8 cellular contexts compared by ENCODE assay signal in genomic region chr17:79658811-79659207, GRCh38. TPM values are rescaled to one million over a fixed set of nuclear protein-coding genes. Genes with fewer than 3 reads are reported as not detected.
DNase-seq lines count a peak whose midpoint lies in the region; ATAC-seq, FAIRE-seq and TF ChIP-seq lines count a peak whose summit lies in the region.

No MANE protein-coding gene starts in this region.

- H3K4ac ChIP-seq in IMR-90 (ENCODE audit: low read depth, low read length), result no peak overlapping the region

- POLR2A ChIA-PET in IMR-90 (lab: Charles Lee; ENCODE audit: unreplicated experiment), result interaction anchor here (0.6 kb wide), 1 partner anchor 12 kb away, joined by 4 read pairs; no protein-coding TSS in a partner anchor
- POLR2A ChIA-PET in GM12878 (lab: Charles Lee), result no interaction called here

- intact Hi-C loops in IMR-90 (cut with micrococcal nuclease) (no loop called here), GM12878 (cut with micrococcal nuclease; ENCODE audit: unreplicated experiment) (no loop called here)

- no peaks in the 10 kb centered on the region for H3K9me1 ChIP-seq in IMR-90 (ENCODE audit: insufficient read depth, low read length)

- H2BK20ac ChIP-seq in IMR-90 (ENCODE audit: low read depth, low read length), result no peak overlapping the region

- no peak overlapping the region for H2AK5ac ChIP-seq in IMR-90 (ENCODE audit: low read depth, low read length)

- no peak overlapping the region for H3K18ac ChIP-seq in IMR-90 (ENCODE audit: low read depth, low read length)

- in situ Hi-C loops in IMR-90 (cut with MboI; ENCODE audit: low sequenced_read_pairs), result no loop called here
- in situ Hi-C loops in GM12878 (cut with MboI), result no loop called here

- no peaks in the 10 kb centered on the region for H3K9me3 ChIP-seq in IMR-90 (ENCODE audit: control insufficient read depth, insufficient read depth, low read length)
- no peaks in the 10 kb centered on the region for H3K9me3 ChIP-seq in GM12878 (replicated peaks; ENCODE audit: control insufficient read depth, insufficient read depth, low read length)

- H3K4me2 ChIP-seq in IMR-90 (ENCODE audit: low read depth, low read length) (no peak overlapping the region), GM12878 (ENCODE audit: control insufficient read depth, insufficient read depth) (no peak overlapping the region)

- RAD21 ChIA-PET in GM12878 (lab: Charles Lee; ENCODE audit: unreplicated experiment), result no interaction called here

- H3K36me3 ChIP-seq in IMR-90 (ENCODE audit: control insufficient read depth, insufficient read depth, low read length) (no peaks in the 10 kb centered on the region), GM12878 (ENCODE audit: control insufficient read depth in 2 of 2, insufficient read depth in 2 of 2, low read length in 1 of 2) (no peaks in the 10 kb centered on the region)

- TF ChIP-seq RAD21 in IMR-90 (IDR thresholded peaks at IDR 0.05; ENCODE audit: low read length) (no peak), GM12878 (IDR thresholded peaks at IDR 0.05; ENCODE audit: insufficient read depth, low read depth, low read length) (no peak)

- H2BK120ac ChIP-seq in IMR-90 (ENCODE audit: low read depth, low read length), result no peak overlapping the region

- SMC1A ChIA-PET in GM12878 (lab: Charles Lee; ENCODE audit: uncharacterized antibody, unreplicated experiment), result no interaction called here

- H4K20me1 ChIP-seq in IMR-90 (ENCODE audit: insufficient read depth, low read length) (no peaks in the 10 kb centered on the region), GM12878 (ENCODE audit: control insufficient read depth, insufficient read depth) (no peaks in the 10 kb centered on the region)

- H3K4me1 ChIP-seq in IMR-90 (ENCODE audit: control insufficient read depth, insufficient read depth, low read length) (no peaks in the 10 kb centered on the region), GM12878 (ENCODE audit: control insufficient read depth, insufficient read depth, low read length) (no peaks in the 10 kb centered on the region)

- H3K23ac ChIP-seq in IMR-90 (ENCODE audit: low read depth, low read length), result no peak overlapping the region

- H2AFZ ChIP-seq in IMR-90 (replicated peaks; ENCODE audit: low read length, poor library complexity) (no peak overlapping the region), GM12878 (ENCODE audit: control insufficient read depth, low read depth, low read length) (no peak overlapping the region)

- TF ChIP-seq CTCF in IMR-90 (conservative IDR thresholded peaks at IDR 0.05; ENCODE audit: low read depth, low read length), result peak; percentile 30; the same call in 1 of the 2 replicates
- peak; percentile 16 to 28 (median 21); a peak in 1 of 6 replicates for TF ChIP-seq CTCF in GM12878 (IDR thresholded peaks at IDR 0.05 in 2 of 3, conservative IDR thresholded peaks at IDR 0.05 in 1 of 3; ENCODE audit: control insufficient read depth in 2 of 3, extremely low read depth in 1 of 3, insufficient read depth in 1 of 3, low read depth in 3 of 3, low read length in 3 of 3)

- no peak overlapping the region for H2AK9ac ChIP-seq in IMR-90 (replicated peaks; ENCODE audit: low read depth, low read length, poor library complexity)

- no peak overlapping the region for H3K14ac ChIP-seq in IMR-90 (replicated peaks; ENCODE audit: low read depth, low read length)

- H4K5ac ChIP-seq in IMR-90 (ENCODE audit: low read depth, low read length), result no peak overlapping the region

- H3K27me3 ChIP-seq in IMR-90 (ENCODE audit: control insufficient read depth, insufficient read depth, low read length) (peaks cover 17% of the 10 kb centered on the region), GM12878 (replicated peaks in 1 of 2; ENCODE audit: control insufficient read depth in 2 of 2, insufficient read depth in 2 of 2, low read length in 1 of 2) (peaks cover 0 to 2% of the 10 kb centered on the region in 2 experiments; a peak in 2 of 4 replicates)

- H4K91ac ChIP-seq in IMR-90 (ENCODE audit: insufficient read depth, low read depth, low read length), result no peak overlapping the region

- no peak overlapping the region for H2BK5ac ChIP-seq in IMR-90 (ENCODE audit: low read depth, low read length, poor library complexity, severe bottlenecking)

- H4K8ac ChIP-seq in IMR-90 (ENCODE audit: low read depth in 2 of 2, low read length in 2 of 2), result no peak overlapping the region

- FAIRE-seq in GM12878 (lab: Jason Lieb, UNC), result no peak

- H3K79me2 ChIP-seq in GM12878 (ENCODE audit: control insufficient read depth, insufficient read depth, low read length), result no peaks in the 10 kb centered on the region

- TF ChIP-seq POLR2A in IMR-90 (IDR thresholded peaks at IDR 0.05; ENCODE audit: low read depth, low read length) (no peak), GM12878 (IDR thresholded peaks at IDR 0.05; ENCODE audit: low read depth, low read length) (no peak)

- CTCF ChIA-PET in IMR-90 (lab: Yijun Ruan, JAX), result interaction anchor here (0.8 kb wide), 1 partner anchor 15 kb away, joined by 4 read pairs; no protein-coding TSS in a partner anchor
- CTCF ChIA-PET in GM12878 (lab: Yijun Ruan, JAX), result interaction anchor here (0.7 kb wide), 1 partner anchor 11 kb away, joined by 3 read pairs; no protein-coding TSS in a partner anchor

- no peak overlapping the region for H2BK15ac ChIP-seq in IMR-90 (ENCODE audit: low read depth, low read length)

- no TSS peak for BruUV-seq in IMR-90 (replicated peaks; lab: Mats Ljungman, UMichigan)
- no TSS peak for BruUV-seq in GM12878 (replicated peaks; lab: Mats Ljungman, UMichigan)

- H3K79me1 ChIP-seq in IMR-90 (ENCODE audit: low read depth in 1 of 2, low read length in 2 of 2), result no peaks in the 10 kb centered on the region

- no peak for TF ChIP-seq EP300 in GM12878 (IDR thresholded peaks at IDR 0.05; ENCODE audit: borderline replicate concordance in 1 of 2, control insufficient read depth in 1 of 2, low read depth in 2 of 2, low read length in 2 of 2)

- ATAC-seq in IMR-90 (ENCODE audit: low read depth) (peak; percentile 40; the same call in 1 of the 2 replicates), GM12878 (0 out of 3 replicates have a peak, but pooled peaks have one; percentile 31), HG03442 (IDR thresholded peaks at IDR 0.05; ENCODE audit: unreplicated experiment) (no peak), GM19351 (IDR thresholded peaks at IDR 0.05; ENCODE audit: unreplicated experiment) (no peak), GM21390 (IDR thresholded peaks at IDR 0.05; ENCODE audit: unreplicated experiment) (no peak)

- no peak overlapping the region for H3K56ac ChIP-seq in IMR-90 (ENCODE audit: extremely low read depth, insufficient read depth, low read length)

- H3K27ac ChIP-seq in IMR-90 (ENCODE audit: insufficient read depth, low read length), result no peak overlapping the region
- no peak overlapping the region for H3K27ac ChIP-seq in GM12878 (ENCODE audit: control insufficient read depth, insufficient read depth)

- 3% methylated on average over 6 of the region's 11 CpGs; no CpG with 5 or more reads in 1 of the 2 experiments for WGBS in IMR-90 (ENCODE audit: extremely low coverage in 2 of 2, insufficient read length in 1 of 2), 2 experiments
- 36% methylated on average over 11 of the region's 11 CpGs for WGBS in GM12878 (ENCODE audit: insufficient coverage, insufficient replicate concordance, low lambda C conversion rate, missing lambda C conversion rate)

- no peak overlapping the region for H3K9ac ChIP-seq in IMR-90 (ENCODE audit: low read depth, low read length)
- H3K9ac ChIP-seq in GM12878 (ENCODE audit: control insufficient read depth, insufficient read depth, low read length), result no peak overlapping the region

- H3K4me3 ChIP-seq in IMR-90 (ENCODE audit: insufficient read depth, low read depth, low read length) (no peak overlapping the region), GM12878 (no peak overlapping the region)

- dilution Hi-C loops in IMR-90 (cut with HindIII; ENCODE audit: low sequenced_read_pairs, unreplicated experiment), result no loop called here

- DNase-seq in CD1c-positive myeloid dendritic cell (ENCODE audit: extremely low spot score), result peak; percentile 4
- DNase-seq in IMR-90, result peak; percentile 21
- DNase-seq in GM12878 (ENCODE audit: low read depth, low spot score), result no peak
- DNase-seq in lung microvascular endothelial cell (ENCODE audit: low read depth in 2 of 2), result peak; percentile 18 to 49
- no peak for DNase-seq in NCI-H1048 (lab: John Stamatoyannopoulos, UW)

TF ChIP-seq in IMR-90, 13 proteins besides CTCF, POLR2A, EP300 and RAD21 (continues in another document):
- TF ChIP-seq RCOR1 (IDR thresholded peaks at IDR 0.05; ENCODE audit: insufficient replicate concordance, low read length) (no peak), BHLHE40 (IDR thresholded peaks at IDR 0.05; ENCODE audit: low read depth, low read length) (no peak), FOS (IDR thresholded peaks at IDR 0.05; ENCODE audit: low read depth, low read length) (no peak), NFE2L2 (IDR thresholded peaks at IDR 0.05; ENCODE audit: low read depth, low read length) (no peak)

TF ChIP-seq in GM12878, 131 proteins besides CTCF, POLR2A, EP300 and RAD21 (continues in another document):
- TF ChIP-seq MEF2B (IDR thresholded peaks at IDR 0.05; ENCODE audit: partially characterized antibody, poor library complexity, severe bottlenecking) (no peak), RCOR1 (conservative IDR thresholded peaks at IDR 0.05; ENCODE audit: low read depth, low read length) (no peak), POLR2AphosphoS2 (IDR thresholded peaks at IDR 0.05; ENCODE audit: low read depth, low read length) (no peak), EGR1 (IDR thresholded peaks at IDR 0.05; ENCODE audit: borderline replicate concordance in 1 of 2, low read depth in 2 of 2, low read length in 2 of 2) (no peak)

RNA-seq across cellular contexts. Expression of gene RBFOX3, which starts 48.0 kb away (rescaled TPM):
- total RNA-seq in IMR-90 (2012; rRNA removed) (not detected in 2 replicates), GM12878 (2014; rRNA removed) (not detected in 2 replicates), GM12878 (2014; rRNA removed; fragmentation: Illumina TruSeq; extraction: Trizol) (not detected in 2 replicates), GM12878 (2021) (not detected in 2 replicates), lung microvascular endothelial cell (not detected in 2 replicates)
- polyA plus RNA-seq in IMR-90 (2012; rRNA removed) (0.09 TPM in 1 of 2 replicates, not detected in the other), GM12878 (2011; rRNA removed) (0.04 and 0.10 TPM in 2 replicates), GM12878 (2014; fragmentation: Illumina TruSeq; extraction: Trizol) (not detected in 2 replicates), GM12878 (2014; fragmentation: Nextera tagmentation; extraction: Ambion mirVana) (not detected), GM12878 (2014; rRNA removed) (not detected in 2 replicates), GM12878 (2016; fragmentation: Nextera tagmentation; extraction: Ambion mirVana) (under 1 TPM; 0.11 to 0.19 TPM)
- polyA plus RNA-seq in IMR-90 (2012; cell fraction: cytosol; rRNA removed), result not detected in 2 replicates
- polyA plus RNA-seq in IMR-90 (2012; cell fraction: nucleus; rRNA removed; ENCODE audit: low replicate concordance), result 0.08 TPM in 1 of 2 replicates, not detected in the other
- 0.38 and 5.3 TPM in 2 replicates for total RNA-seq in GM12878 (2013; cell fraction: nucleolus; rRNA removed)
- 0.16 TPM for polyA plus RNA-seq in GM12878 (2011; ENCODE audit: low read depth)
- polyA plus RNA-seq in GM12878 (2011; cell fraction: cytosol; rRNA removed), result 0.09 and 0.10 TPM in 2 replicates
- 0.13 TPM in 1 of 2 replicates, not detected in the other for polyA plus RNA-seq in GM12878 (2011; cell fraction: nucleus; rRNA removed)
- polyA plus RNA-seq in GM12878 (2012), result 0.31 and 0.62 TPM in 2 replicates
- 0.05 TPM in 1 of 2 replicates, not detected in the other for polyA minus RNA-seq in GM12878 (2011; rRNA and poly(A)+ RNA removed)
- polyA minus RNA-seq in GM12878 (2011; cell fraction: cytosol; rRNA and poly(A)+ RNA removed), result not detected in 2 replicates
- polyA minus RNA-seq in GM12878 (2011; cell fraction: nucleus; rRNA and poly(A)+ RNA removed), result not detected in 2 replicates

Comparison
In these comparisons a context has a peak if more than half of its experiments do, and no peak if none do; other contexts are left out.
1. DNase-seq: peak in CD1c-positive myeloid dendritic cell (single experiment), IMR-90 (single experiment) and lung microvascular endothelial cell (2 of 2); none in GM12878 (single experiment) and NCI-H1048 (single experiment).
2. ATAC-seq: peak in IMR-90 (single experiment) and GM12878 (single experiment); none in HG03442 (single experiment), GM19351 (single experiment) and GM21390 (single experiment).